ENCODE assay signal across 24 cellular contexts in genomic region chr7:45066409-45066808, GRCh38.
"Had no signal": no experiment of that assay in that cellular context is flagged by ENCODE, and none has a peak within 500 bp of the region (broad histone marks: within the 10 kb centered on the region; RNA-seq: fewer than 3 reads in every experiment).

No MANE protein-coding gene starts in this region.

- DNase-seq: activated CD4-positive, alpha-beta T cell treated with anti-CD3 and anti-CD28 coated beads for 48 hours; activated naive CD4-positive, alpha-beta T cell; activated naive CD8-positive, alpha-beta T cell treated with anti-CD3 and anti-CD28 coated beads for 36 hours; activated T-cell treated with anti-CD3 and anti-CD28 coated beads for 4 hours; amniotic stem cell; hypothalamus; left cardiac atrium; occipital lobe; posterior cingulate gyrus; right lobe of liver; SJCRH30; stimulated activated CD4-positive, alpha-beta T cell treated with anti-CD3 and anti-CD28 coated beads, Interleukin-2, amount 100 ng/mL, for 24 hours; T-cell; upper lobe of left lung had no signal

- ATAC-seq: gastroesophageal sphincter; left cardiac atrium; right lobe of liver; stimulated activated memory B cell treated with anti-CD40 and anti-IgM and Interleukin-4, amounts not matched to agents 10 μg/mL and 1 μg/mL and 100 μg/mL, for 72 hours; T-cell; WTC11 had no signal

- H3K36me3 ChIP-seq: breast epithelium had no signal

- H3K27ac Mint-ChIP-seq: memory B cell; stimulated activated memory B cell treated with anti-CD40 and anti-IgM and Interleukin-4, amounts not matched to agents 10 μg/mL and 1 μg/mL and 100 μg/mL, for 72 hours; T-cell; WTC11 had no signal

- H3K27me3 ChIP-seq: breast epithelium, gastroesophageal sphincter, right lobe of liver, SJCRH30, upper lobe of left lung had no signal

- H3K9me3 ChIP-seq: breast epithelium, gastroesophageal sphincter, right lobe of liver, SJCRH30, upper lobe of left lung had no signal

- H3K4me3 Mint-ChIP-seq: activated naive CD8-positive, alpha-beta T cell treated with anti-CD3 and anti-CD28 coated beads for 36 hours; central memory CD8-positive, alpha-beta T cell; memory B cell; stimulated activated memory B cell treated with anti-CD40 and anti-IgM and Interleukin-4, amounts not matched to agents 10 μg/mL and 1 μg/mL and 100 μg/mL, for 72 hours; T-cell; T-helper 2 cell treated with Interferon-gamma antibody and Interleukin-4, amounts not matched to agents 5 μg/mL and 100 μg/mL, for 36 hours; WTC11 had no signal

- H3K4me3 ChIP-seq: breast epithelium, gastroesophageal sphincter, right lobe of liver, SJCRH30, skin epidermis, upper lobe of left lung had no signal

- H3K9me3 Mint-ChIP-seq: activated naive CD8-positive, alpha-beta T cell treated with anti-CD3 and anti-CD28 coated beads for 36 hours; activated T-helper 2 cell treated with anti-CD3 and anti-CD28 coated beads, Interferon-gamma antibody, Interleukin-2, Interleukin-4, amounts not matched to agents 10 μg/mL and 5 μg/mL and 100 μg/mL, durations not matched to agents 14 hours and 24 hours and 36 hours; central memory CD8-positive, alpha-beta T cell; memory B cell; stimulated activated memory B cell treated with anti-CD40 and anti-IgM and Interleukin-4, amounts not matched to agents 10 μg/mL and 1 μg/mL and 100 μg/mL, for 72 hours; T-cell; T-helper 2 cell treated with Interferon-gamma antibody and Interleukin-4, amounts not matched to agents 5 μg/mL and 100 μg/mL, for 36 hours; WTC11 had no signal

- H3K4me1 Mint-ChIP-seq: WTC11 had no signal

- H3K4me1 ChIP-seq: breast epithelium, gastroesophageal sphincter, right lobe of liver, SJCRH30 had no signal

- H3K27me3 Mint-ChIP-seq: activated naive CD8-positive, alpha-beta T cell treated with anti-CD3 and anti-CD28 coated beads for 36 hours; central memory CD8-positive, alpha-beta T cell; memory B cell; stimulated activated memory B cell treated with anti-CD40 and anti-IgM and Interleukin-4, amounts not matched to agents 10 μg/mL and 1 μg/mL and 100 μg/mL, for 72 hours; T-cell had no signal

- H3K27ac ChIP-seq: breast epithelium, epithelial cell of prostate, gastroesophageal sphincter, right lobe of liver, SJCRH30, skin epidermis, upper lobe of left lung had no signal
